In the genomic region with DNA sequence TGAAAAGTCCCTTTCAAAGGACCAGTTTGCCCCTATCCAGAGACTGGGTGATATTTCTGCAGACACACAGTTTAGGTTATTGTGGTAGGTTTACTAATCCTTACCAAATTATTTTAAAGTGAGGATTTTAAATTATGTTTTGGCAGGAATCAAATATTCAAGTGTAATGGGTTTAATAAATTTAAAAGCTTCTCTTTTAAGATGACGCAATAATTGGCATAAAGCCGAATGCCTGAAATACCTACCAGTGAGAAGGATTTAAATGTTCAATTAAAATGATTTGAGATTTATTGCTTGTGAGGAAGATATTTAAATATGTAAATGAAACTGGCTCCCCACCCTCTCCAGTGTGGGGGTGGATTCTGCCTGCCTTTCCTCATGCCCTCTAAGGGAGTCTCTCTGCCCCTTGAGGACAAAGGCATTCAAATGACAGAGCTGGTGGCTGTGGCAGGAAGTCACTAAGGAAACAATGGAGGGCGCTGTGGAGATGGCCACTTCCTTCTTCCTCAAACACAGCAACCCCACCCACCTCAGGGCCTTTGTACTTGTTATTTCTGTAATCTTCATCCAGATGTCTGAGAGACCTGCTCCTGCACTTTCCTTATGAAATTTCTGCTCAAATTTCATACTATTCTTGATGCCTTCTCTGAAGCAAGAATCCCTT, we compare ENCODE assay signal across 8 cellular contexts.
A peak's percentile ranks its signal among the peaks of the same experiment; 100 is the strongest.
DNase-seq lines count a peak whose midpoint lies in the region; ATAC-seq and TF ChIP-seq lines count a peak whose summit lies in the region.

No MANE protein-coding gene starts in this region.

- no peaks in the 10 kb centered on the region for H3K27me3 Mint-ChIP-seq in activated T-cell treated with anti-CD3 and anti-CD28 coated beads, Interleukin-2, amount 50 U/mL, for 72 hours (ENCODE audit: low read depth)

- peak overlapping the region in 1 of 2 donors; percentile 49 for H3K4me3 Mint-ChIP-seq in activated T-cell treated with anti-CD3 and anti-CD28 coated beads, Interleukin-2, amount 50 U/mL, for 72 hours

- ATAC-seq in activated T-cell treated with anti-CD3 and anti-CD28 coated beads, Interleukin-2, amount 50 U/mL, for 72 hours (replicated peaks in 1 of 2): peak; percentile 53 to 76
- ATAC-seq in HG03159 (IDR thresholded peaks at IDR 0.05; ENCODE audit: unreplicated experiment) (no peak), HG02759 (IDR thresholded peaks at IDR 0.05; ENCODE audit: unreplicated experiment) (no peak)

- H3K4me1 Mint-ChIP-seq in activated T-cell treated with anti-CD3 and anti-CD28 coated beads, Interleukin-2, amount 50 U/mL, for 72 hours (ENCODE audit: low read depth): peaks cover 34% of the 10 kb centered on the region

- H3K36me3 Mint-ChIP-seq in activated T-cell treated with anti-CD3 and anti-CD28 coated beads, Interleukin-2, amount 50 U/mL, for 72 hours (ENCODE audit: insufficient read depth in 2 of 2): peaks cover 2 to 3% of the 10 kb centered on the region in 2 donors

- no peak overlapping the region for H3K4me3 ChIP-seq in GM12865 (ENCODE audit: low read depth, low read length)

- TF ChIP-seq CTCF in GM12865 (IDR thresholded peaks at IDR 0.05; ENCODE audit: insufficient read depth, low read depth, low read length, missing control alignments): peak; percentile 15

- peak; percentile 57 for DNase-seq in GM12865 (ENCODE audit: low read depth)
- DNase-seq in NCI-H446 treated with DMSO at 0.1 percent for 48 hours (lab: John Stamatoyannopoulos, UW): peak; percentile 67
- peak; percentile 20 to 46 for DNase-seq in activated T-cell treated with anti-CD3 and anti-CD28 coated beads, Interleukin-2, amount 50 U/mL, for 72 hours
- DNase-seq in iPS-NIHi11 (ENCODE audit: low spot score): peak; percentile 24
- DNase-seq in NCI-H1417 (lab: John Stamatoyannopoulos, UW): no peak
- DNase-seq in NCI-H1048 (lab: John Stamatoyannopoulos, UW): no peak

- H3K27ac Mint-ChIP-seq in activated T-cell treated with anti-CD3 and anti-CD28 coated beads, Interleukin-2, amount 50 U/mL, for 72 hours: no peak overlapping the region

- H3K9me3 Mint-ChIP-seq in activated T-cell treated with anti-CD3 and anti-CD28 coated beads, Interleukin-2, amount 50 U/mL, for 72 hours: peaks cover 2 to 3% of the 10 kb centered on the region in 2 donors

Comparison
In these comparisons a context has a peak if more than half of its experiments do, and no peak if none do; other contexts are left out.
1. DNase-seq: peak in GM12865 (single experiment), NCI-H446 treated with DMSO at 0.1 percent for 48 hours (single experiment), activated T-cell treated with anti-CD3 and anti-CD28 coated beads, Interleukin-2, amount 50 U/mL, for 72 hours (2 of 2) and iPS-NIHi11 (single experiment); none in NCI-H1417 (0 of 3) and NCI-H1048 (single experiment).
2. ATAC-seq: peak in activated T-cell treated with anti-CD3 and anti-CD28 coated beads, Interleukin-2, amount 50 U/mL, for 72 hours (2 of 2); none in HG03159 (single experiment) and HG02759 (single experiment).